In the genomic region with DNA sequence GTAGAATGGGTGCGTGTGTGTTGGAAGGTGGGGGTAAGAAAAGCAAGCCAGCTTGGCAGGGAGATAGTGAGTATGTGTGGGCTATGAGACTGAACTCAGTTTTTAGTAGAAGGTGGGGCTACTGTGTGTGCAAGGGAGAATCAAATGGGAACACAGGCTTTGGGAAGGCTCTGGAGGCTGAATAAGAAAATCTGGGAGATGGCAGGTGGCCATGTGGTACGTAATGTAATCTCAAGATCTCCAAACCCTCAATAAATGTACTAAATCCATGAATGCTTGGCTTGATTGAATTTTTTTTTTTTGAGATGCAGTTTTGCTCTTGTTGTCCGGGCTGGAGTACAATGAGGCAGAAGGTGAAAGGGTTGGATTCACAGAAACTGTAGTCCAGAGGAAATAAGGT, we compare ENCODE assay signal across 22 cellular contexts.
"Had no signal": no experiment of that assay in that cellular context is flagged by ENCODE, and none has a peak within 500 bp of the region (broad histone marks: within the 10 kb centered on the region; RNA-seq: fewer than 3 reads in every experiment).

No MANE protein-coding gene starts in this region.

- H3K9me3 ChIP-seq: lower lobe of right lung, ovary, prostate gland, right atrium auricular region, transverse colon, uterus had no signal

- H3K36me3 Mint-ChIP-seq: activated naive CD8-positive, alpha-beta T cell treated with anti-CD3 and anti-CD28 coated beads, Interleukin-2, amount 10 ng/mL, durations not matched to agents 7 days and 5 days; naive thymus-derived CD4-positive, alpha-beta T cell; WTC11 had no signal

- DNase-seq: activated CD8-positive, alpha-beta memory T cell treated with anti-CD3 and anti-CD28 coated beads, Interleukin-2, amount 50 U/mL, for 48 hours; activated naive CD4-positive, alpha-beta T cell treated with Interleukin-2 at 50 U/mL for 16 hours; activated naive CD8-positive, alpha-beta T cell treated with anti-CD3 and anti-CD28 coated beads, Interleukin-2, amount 10 ng/mL, durations not matched to agents 7 days and 5 days; activated T-cell treated with anti-CD3 and anti-CD28 coated beads, Interleukin-2, amount 50 U/mL, for 4 hours; amniotic stem cell; cerebellar nuclear complex; cortex of kidney; endodermal cell; lower lobe of right lung; naive thymus-derived CD4-positive, alpha-beta T cell; ovary; stimulated activated CD4-positive, alpha-beta T cell treated with anti-CD3 and anti-CD28 coated beads, Interleukin-4, amount 100 ng/mL, for 4 hours; stimulated activated naive CD8-positive, alpha-beta T cell treated with anti-CD3 and anti-CD28 coated beads, Interleukin-15, Interleukin-2, amounts not matched to agents 100 U/mL and 50 U/mL, for 24 hours; T-helper 1 cell; transverse colon; uterus had no signal

- H3K36me3 ChIP-seq: lower lobe of right lung, ovary, prostate gland, right atrium auricular region, transverse colon, uterus had no signal

- H3K4me3 Mint-ChIP-seq: activated naive CD8-positive, alpha-beta T cell treated with anti-CD3 and anti-CD28 coated beads, Interleukin-2, amount 10 ng/mL, durations not matched to agents 7 days and 5 days; activated T-cell treated with anti-CD3 and anti-CD28 coated beads, Interleukin-2, amount 50 U/mL, for 4 hours; endodermal cell; naive thymus-derived CD4-positive, alpha-beta T cell; WTC11 had no signal

- H3K4me1 ChIP-seq: prostate gland, uterus had no signal

- H3K9me3 Mint-ChIP-seq: activated naive CD8-positive, alpha-beta T cell treated with anti-CD3 and anti-CD28 coated beads, Interleukin-2, amount 10 ng/mL, durations not matched to agents 7 days and 5 days; activated T-cell treated with anti-CD3 and anti-CD28 coated beads, Interleukin-2, amount 50 U/mL, for 4 hours; activated T-helper 2 cell treated with anti-CD3 and anti-CD28 coated beads, Interferon-gamma antibody, Interleukin-2, Interleukin-4, amounts not matched to agents 10 μg/mL and 5 μg/mL and 100 μg/mL, durations not matched to agents 14 hours and 24 hours and 36 hours; endodermal cell; naive thymus-derived CD4-positive, alpha-beta T cell; WTC11 had no signal

- H3K27ac Mint-ChIP-seq: activated naive CD8-positive, alpha-beta T cell treated with anti-CD3 and anti-CD28 coated beads, Interleukin-2, amount 10 ng/mL, durations not matched to agents 7 days and 5 days; activated T-helper 2 cell treated with anti-CD3 and anti-CD28 coated beads, Interferon-gamma antibody, Interleukin-2, Interleukin-4, amounts not matched to agents 10 μg/mL and 5 μg/mL and 100 μg/mL, durations not matched to agents 14 hours and 24 hours and 36 hours; endodermal cell; WTC11 had no signal

- ATAC-seq: activated T-cell treated with anti-CD3 and anti-CD28 coated beads, Interleukin-2, amount 50 U/mL, for 4 hours; left lobe of liver; lower lobe of right lung; naive thymus-derived CD4-positive, alpha-beta T cell; stimulated activated naive CD8-positive, alpha-beta T cell treated with anti-CD3 and anti-CD28 coated beads, Interleukin-15, Interleukin-2, amounts not matched to agents 100 U/mL and 50 U/mL, for 24 hours; WTC11 had no signal

- H3K27me3 ChIP-seq: ovary, right atrium auricular region, transverse colon, uterus had no signal

- H3K4me3 ChIP-seq: lower lobe of right lung, ovary, prostate gland, right atrium auricular region, transverse colon, uterus had no signal

- H3K27ac ChIP-seq: epithelial cell of prostate, lower lobe of right lung, ovary, prostate gland, right atrium auricular region, transverse colon, uterus had no signal
